ENCODE assay signal across 33 cellular contexts in the genomic region with DNA sequence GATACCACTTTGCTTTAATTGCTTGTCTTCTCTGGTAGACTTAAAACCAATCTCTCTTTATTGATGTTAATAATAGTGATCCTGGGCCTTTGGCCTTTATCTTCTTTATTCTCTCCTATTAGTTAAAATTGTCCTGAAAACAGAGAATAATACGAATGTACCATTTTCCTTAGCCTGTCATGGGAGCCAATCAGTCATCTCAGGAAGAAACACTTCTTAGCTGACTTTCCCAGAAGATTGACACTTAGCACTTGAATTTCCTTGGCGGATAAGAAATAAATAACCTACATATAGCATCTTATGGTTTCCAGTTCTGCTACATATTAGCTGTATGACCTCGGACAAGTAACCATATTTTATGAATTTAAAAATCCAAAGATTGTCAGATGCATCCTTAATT.
DNase-seq lines count a peak whose midpoint lies in the region; ATAC-seq and TF ChIP-seq lines count a peak whose summit lies in the region.
"Had no signal": no experiment of that assay in that cellular context is flagged by ENCODE, and none has a peak within 500 bp of the region (broad histone marks: within the 10 kb centered on the region; RNA-seq: fewer than 3 reads in every experiment).

No MANE protein-coding gene starts in this region.

- no peaks in the 10 kb centered on the region for H3K4me1 Mint-ChIP-seq in stimulated activated effector memory CD8-positive, alpha-beta T cell treated with anti-CD3 and anti-CD28 coated beads, Interleukin-12 subunit alpha, Interleukin-12 subunit beta, amount 100 ng/mL, for 72 hours
- H3K4me1 Mint-ChIP-seq: B cell; CD14-positive monocyte; CD4-positive, alpha-beta memory T cell; CD4-positive, CD25-positive, alpha-beta regulatory T cell; CD8-positive, alpha-beta memory T cell had no signal

- no peak for TF ChIP-seq CTCF in neural cell (IDR thresholded peaks at IDR 0.05; ENCODE audit: poor library complexity, severe bottlenecking)

- no peak overlapping the region for H2AFZ ChIP-seq in neural cell (ENCODE audit: low read depth, low read length)

- no peaks in the 10 kb centered on the region for H3K27me3 ChIP-seq in neural cell (ENCODE audit: insufficient read depth, low read depth, low read length)
- H3K27me3 ChIP-seq: BE2C; BLaER1; BLaER1 treated with 17β-estradiol and CSF1 and Interleukin-3, amounts not matched to agents 10 nM and 100 nM had no signal

- CTCF ChIA-PET in HEK293T (lab: Yijun Ruan, JAX) = interaction anchor here (0.7 kb wide), 1 partner anchor 14 kb away, joined by 3 read pairs; no protein-coding TSS in a partner anchor

- no peaks in the 10 kb centered on the region for H3K36me3 ChIP-seq in neural cell (ENCODE audit: insufficient read depth, low read length)
- H3K36me3 ChIP-seq: BE2C; BLaER1; BLaER1 treated with 17β-estradiol and CSF1 and Interleukin-3, amounts not matched to agents 10 nM and 100 nM had no signal

- no peaks in the 10 kb centered on the region for H4K20me1 ChIP-seq in neural cell (ENCODE audit: insufficient read depth)
- H4K20me1 ChIP-seq: BLaER1; BLaER1 treated with 17β-estradiol and CSF1 and Interleukin-3, amounts not matched to agents 10 nM and 100 nM had no signal

- TF ChIP-seq RAD21 in neural cell (conservative IDR thresholded peaks at IDR 0.05) = no peak

- H3K79me2 ChIP-seq in neural cell (replicated peaks; ENCODE audit: insufficient read depth, low read length) = no peaks in the 10 kb centered on the region

- no peaks in the 10 kb centered on the region for H3K36me3 Mint-ChIP-seq in stimulated activated effector memory CD8-positive, alpha-beta T cell treated with anti-CD3 and anti-CD28 coated beads, Interleukin-12 subunit alpha, Interleukin-12 subunit beta, amount 100 ng/mL, for 72 hours
- H3K36me3 Mint-ChIP-seq: CD14-positive monocyte; CD4-positive, alpha-beta memory T cell; CD4-positive, CD25-positive, alpha-beta regulatory T cell; CD8-positive, alpha-beta memory T cell; CD8-positive, alpha-beta T cell had no signal

- no peaks in the 10 kb centered on the region for H3K9me3 Mint-ChIP-seq in stimulated activated effector memory CD8-positive, alpha-beta T cell treated with anti-CD3 and anti-CD28 coated beads, Interleukin-12 subunit alpha, Interleukin-12 subunit beta, amount 100 ng/mL, for 72 hours
- H3K9me3 Mint-ChIP-seq: CD4-positive, alpha-beta T cell; CD4-positive, CD25-positive, alpha-beta regulatory T cell; CD8-positive, alpha-beta T cell had no signal

- peak; percentile 84 for TF ChIP-seq EP300 in neural cell (conservative IDR thresholded peaks at IDR 0.05; ENCODE audit: poor library complexity, severe bottlenecking)

- H3F3A ChIP-seq in neural cell (ENCODE audit: insufficient read depth, low read length, poor library complexity, severe bottlenecking) = no peaks in the 10 kb centered on the region

- no peak overlapping the region for H3K9ac ChIP-seq in neural cell (ENCODE audit: low read length)
- H3K9ac ChIP-seq: BLaER1; BLaER1 treated with 17β-estradiol and CSF1 and Interleukin-3, amounts not matched to agents 10 nM and 100 nM had no signal

- H3K27ac Mint-ChIP-seq in stimulated activated effector memory CD8-positive, alpha-beta T cell treated with anti-CD3 and anti-CD28 coated beads, Interleukin-12 subunit alpha, Interleukin-12 subunit beta, amount 100 ng/mL, for 72 hours = no peak overlapping the region
- H3K27ac Mint-ChIP-seq: B cell; CD14-positive monocyte; CD4-positive, alpha-beta memory T cell; CD4-positive, alpha-beta T cell; CD4-positive, CD25-positive, alpha-beta regulatory T cell; CD8-positive, alpha-beta memory T cell; CD8-positive, alpha-beta T cell had no signal

- peak overlapping the region; percentile 46 for H3K27ac ChIP-seq in neural cell (ENCODE audit: low read length)
- H3K27ac ChIP-seq: 22Rv1; A549; BLaER1; BLaER1 treated with 17β-estradiol and CSF1 and Interleukin-3, amounts not matched to agents 10 nM and 100 nM; C4-2B had no signal

- no peak overlapping the region for H3K4me3 ChIP-seq in neural cell (ENCODE audit: low read length)
- H3K4me3 ChIP-seq: A549; BLaER1; BLaER1 treated with 17β-estradiol and CSF1 and Interleukin-3, amounts not matched to agents 10 nM and 100 nM had no signal

- no peaks in the 10 kb centered on the region for H3K9me2 ChIP-seq in neural cell (ENCODE audit: insufficient read depth, low read length)

- no peak for ATAC-seq in stimulated activated effector memory CD8-positive, alpha-beta T cell treated with anti-CD3 and anti-CD28 coated beads, Interleukin-12 subunit alpha, Interleukin-12 subunit beta, amount 100 ng/mL, for 72 hours
- ATAC-seq in GM21447 (IDR thresholded peaks at IDR 0.05; ENCODE audit: unreplicated experiment) = no peak
- ATAC-seq: A549; CD8-positive, alpha-beta T cell had no signal

- no peak overlapping the region for H3K4me3 Mint-ChIP-seq in stimulated activated effector memory CD8-positive, alpha-beta T cell treated with anti-CD3 and anti-CD28 coated beads, Interleukin-12 subunit alpha, Interleukin-12 subunit beta, amount 100 ng/mL, for 72 hours
- H3K4me3 Mint-ChIP-seq: B cell; CD14-positive monocyte; CD4-positive, alpha-beta memory T cell; CD4-positive, alpha-beta T cell; CD4-positive, CD25-positive, alpha-beta regulatory T cell; CD8-positive, alpha-beta memory T cell; CD8-positive, alpha-beta T cell had no signal

- DNase-seq in NCI-H2227 (lab: John Stamatoyannopoulos, UW; ENCODE audit: unreplicated experiment) (peak; percentile 70), NCI-H2227 treated with DMSO at 0.1 percent for 48 hours (lab: John Stamatoyannopoulos, UW) (peak; percentile 67), HEK293T (ENCODE audit: extremely low spot score) (no peak)
- DNase-seq in stimulated activated effector memory CD8-positive, alpha-beta T cell treated with anti-CD3 and anti-CD28 coated beads, Interleukin-12 subunit alpha, Interleukin-12 subunit beta, amount 100 ng/mL, for 72 hours (ENCODE audit: low spot score in 2 of 2) = no peak
- DNase-seq: 8988T; ACHN; AML-193; BE2C; C1 segment of cervical spinal cord; Caco-2; Calu3; CD4-positive, alpha-beta memory T cell; CD4-positive, alpha-beta T cell; CD4-positive, CD25-positive, alpha-beta regulatory T cell; CD8-positive, alpha-beta memory T cell; CD8-positive, alpha-beta T cell; COR-L47; DMS 273 treated with DMSO at 0.1 percent for 48 hours; DMS153; DMS53; DMS79; DMS79 treated with DMSO at 0.1 percent for 48 hours; DND-41; EL had no signal

- no peaks in the 10 kb centered on the region for H3K9me3 ChIP-seq in neural cell (ENCODE audit: low read length)
- H3K9me3 ChIP-seq: BE2C, Caco-2 had no signal

- POLR2A ChIA-PET in HEK293T (lab: Yijun Ruan, JAX) = no interaction called here

- H3K4me2 ChIP-seq in neural cell (ENCODE audit: low read length) = no peak overlapping the region
- H3K4me2 ChIP-seq: A549; BLaER1; BLaER1 treated with 17β-estradiol and CSF1 and Interleukin-3, amounts not matched to agents 10 nM and 100 nM had no signal

TF ChIP-seq in neural cell, 6 proteins besides CTCF, POLR2A, EP300 and RAD21 (continues in another document):
- TF ChIP-seq POLR2AphosphoS5 (IDR thresholded peaks at IDR 0.05) (peak; percentile 56), EZH2 (IDR thresholded peaks at IDR 0.05; ENCODE audit: borderline replicate concordance, insufficient read depth, low read length, poor library complexity, severe bottlenecking) (no peak), MXI1 (conservative IDR thresholded peaks at IDR 0.05; ENCODE audit: poor library complexity, severe bottlenecking) (no peak), TAF1 (IDR thresholded peaks at IDR 0.05; ENCODE audit: low read depth) (no peak)

TF ChIP-seq in HEK293T, 16 proteins besides CTCF, POLR2A, EP300 and RAD21:
- TF ChIP-seq ELF4 (IDR thresholded peaks at IDR 0.05) = no peak
- TF ChIP-seq ZNF384 (IDR thresholded peaks at IDR 0.05) = no peak
- TF ChIP-seq BHLHE40 (IDR thresholded peaks at IDR 0.05; ENCODE audit: borderline replicate concordance) = no peak
- no peak for TF ChIP-seq FOXK2 (IDR thresholded peaks at IDR 0.05)
- TF ChIP-seq TARDBP (IDR thresholded peaks at IDR 0.05) = no peak
- no peak for TF ChIP-seq LEF1 (IDR thresholded peaks at IDR 0.05; ENCODE audit: borderline replicate concordance)
- TF ChIP-seq L3MBTL2 (conservative IDR thresholded peaks at IDR 0.05) = no peak
- no peak for TF ChIP-seq ARNT (IDR thresholded peaks at IDR 0.05)
- no peak for TF ChIP-seq SUZ12 (IDR thresholded peaks at IDR 0.05)

Comparison
In these comparisons a context has a peak if more than half of its experiments do, and no peak if none do; other contexts are left out.
1. DNase-seq: peak in NCI-H2227 (single experiment) and NCI-H2227 treated with DMSO at 0.1 percent for 48 hours (single experiment); none in HEK293T (single experiment) and stimulated activated effector memory CD8-positive, alpha-beta T cell treated with anti-CD3 and anti-CD28 coated beads, Interleukin-12 subunit alpha, Interleukin-12 subunit beta, amount 100 ng/mL, for 72 hours (0 of 2).